8 cellular contexts compared by ENCODE assay signal in the genomic region with DNA sequence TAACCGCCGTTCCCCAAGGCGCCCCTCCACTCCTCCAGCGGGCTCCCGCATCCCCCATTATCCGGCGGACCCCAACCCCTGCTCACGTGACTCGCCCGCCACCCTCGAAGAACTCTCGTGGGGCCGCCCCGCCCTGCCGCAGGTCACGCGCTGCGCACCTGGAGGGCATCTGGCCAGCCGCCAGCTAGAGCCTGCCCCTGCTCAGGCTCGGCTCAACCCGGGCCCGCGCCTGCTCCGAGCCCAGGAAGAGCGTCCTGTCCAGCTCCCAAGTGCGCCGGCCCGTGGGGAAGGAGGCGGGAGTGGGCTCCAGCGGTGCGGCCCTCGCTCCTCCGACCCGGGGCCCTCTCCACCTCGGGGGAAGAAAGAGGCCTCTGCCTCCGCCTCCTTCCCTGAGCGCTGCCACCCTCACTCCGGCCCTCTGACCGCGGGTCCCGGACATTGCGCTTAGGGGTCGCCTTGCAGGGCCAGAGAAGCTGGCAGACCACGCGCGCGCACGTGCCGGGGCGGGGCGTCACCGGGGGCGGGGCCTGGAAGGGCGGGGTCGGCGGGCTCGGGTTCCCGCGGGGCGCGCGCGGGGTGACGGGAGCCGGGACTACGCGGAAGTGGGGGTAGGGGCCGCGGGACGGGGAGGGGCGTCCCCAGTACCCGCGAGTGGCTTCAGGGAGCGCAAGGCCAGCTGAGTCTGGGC. TPM values are rescaled to one million over a fixed set of nuclear protein-coding genes. Genes with fewer than 3 reads are reported as not detected.
DNase-seq lines count a peak whose midpoint lies in the region; ATAC-seq, FAIRE-seq and TF ChIP-seq lines count a peak whose summit lies in the region.

No MANE protein-coding gene starts in this region.

- H3K36me3 Mint-ChIP-seq in CD14-positive monocyte: no peaks in the 10 kb centered on the region

- no peaks in the 10 kb centered on the region for H3K9me3 Mint-ChIP-seq in CD14-positive monocyte

- no peaks in the 10 kb centered on the region for H4K20me1 ChIP-seq in endothelial cell of umbilical vein (replicated peaks; ENCODE audit: control insufficient read depth, extremely low read depth, insufficient read depth, low read length)

- H3K27me3 Mint-ChIP-seq in CD14-positive monocyte (ENCODE audit: low read depth in 3 of 3): peaks cover 0 to 9% (median 0%) of the 10 kb centered on the region in 3 donors

- DNase-seq in CD14-positive monocyte (ENCODE audit: low spot score) (peak; percentile 86), NOMO-1 treated with DMSO at 0.1 percent for 48 hours (lab: John Stamatoyannopoulos, UW; ENCODE audit: unreplicated experiment) (peak; percentile 71), activated T-cell treated with anti-CD3 and anti-CD28 coated beads for 1 hour (ENCODE audit: low read depth) (peak; percentile 91), endothelial cell of umbilical vein (ENCODE audit: low read depth, low spot score) (peak; percentile 75), mucosa of descending colon (peak; percentile 94 to 97 (median 95))
- peak; percentile 93 to 94 for DNase-seq in stimulated activated CD8-positive, alpha-beta memory T cell treated with anti-CD3 and anti-CD28 coated beads, Interleukin-2, amount 100 ng/mL, for 48 hours (ENCODE audit: low read depth in 2 of 2)

- H3K27ac Mint-ChIP-seq in CD14-positive monocyte: peak overlapping the region; percentile 87 to 97 (median 93)

- peak overlapping the region; percentile 85 to 91 for H3K4me3 Mint-ChIP-seq in CD14-positive monocyte

- TF ChIP-seq POLR2A in endothelial cell of umbilical vein (IDR thresholded peaks at IDR 0.05; ENCODE audit: low read depth, low read length): no peak

- H3K4me1 Mint-ChIP-seq in CD14-positive monocyte: peaks cover 20% of the 10 kb centered on the region

- H3K79me2 ChIP-seq in endothelial cell of umbilical vein (ENCODE audit: control insufficient read depth, insufficient read depth, low read length): no peaks in the 10 kb centered on the region

- BruUV-seq in endothelial cell of umbilical vein (replicated peaks; lab: Mats Ljungman, UMichigan): no TSS peak

- peak overlapping the region; percentile 77 for H3K9ac ChIP-seq in endothelial cell of umbilical vein (replicated peaks; ENCODE audit: extremely low read depth, insufficient read depth, low read length)

- CTCF ChIA-PET in endothelial cell of umbilical vein (lab: Charles Lee): interaction anchor here (0.6 to 2.7 kb wide), 29 partner anchors 8 to 386 kb away, joined by 3 to 16 read pairs (median 5); partner anchors contain the start of genes PIGV and RPS6KA1

- ATAC-seq in GM19395 (IDR thresholded peaks at IDR 0.05; ENCODE audit: unreplicated experiment): peak; percentile 60
- peak; percentile 40 for ATAC-seq in HG03520 (IDR thresholded peaks at IDR 0.05; ENCODE audit: unreplicated experiment)
- peak; percentile 94 for ATAC-seq in mucosa of descending colon

- POLR2A ChIA-PET in endothelial cell of umbilical vein (lab: Charles Lee): interaction anchor here (0.6 kb wide), 1 partner anchor 193 kb away, joined by 4 read pairs; no protein-coding TSS in a partner anchor

- no peaks in the 10 kb centered on the region for H3K27me3 ChIP-seq in endothelial cell of umbilical vein (ENCODE audit: control insufficient read depth in 2 of 2, insufficient read depth in 2 of 2, low read length in 2 of 2)

- H3K27ac ChIP-seq in endothelial cell of umbilical vein (ENCODE audit: insufficient read depth, low read depth, low read length): peak overlapping the region; percentile 40

- H3K9me1 ChIP-seq in endothelial cell of umbilical vein (replicated peaks; ENCODE audit: control insufficient read depth, extremely low read depth, insufficient read depth, low read length): no peaks in the 10 kb centered on the region

- dilution Hi-C loops in endothelial cell of umbilical vein (cut with MboI; ENCODE audit: extremely low pct_ligation_motif_present, low sequenced_read_pairs): no loop called here

- H3K4me3 ChIP-seq in endothelial cell of umbilical vein (replicated peaks in 1 of 3; ENCODE audit: insufficient read depth in 1 of 3, low read depth in 1 of 3, low read length in 3 of 3): peak overlapping the region; percentile 57 to 82 (median 60)
- H3K4me3 ChIP-seq in mucosa of descending colon: peak overlapping the region; percentile 56

- intact Hi-C loops in CD14-positive monocyte (cut with micrococcal nuclease): loop anchor here (2.0 to 5.0 kb wide), 3 partner anchors 28 to 288 kb away; partner anchors contain the start of gene HMGN2 (in 1 of the 2)
- intact Hi-C loops in endothelial cell of umbilical vein (cut with micrococcal nuclease): loop anchor here (2.0 kb wide), 3 partner anchors 28 to 288 kb away; partner anchors contain the start of gene HMGN2
- intact Hi-C loops in mucosa of descending colon (cut with DNase I, micrococcal nuclease): no loop called here

- peak; percentile 78 for FAIRE-seq in endothelial cell of umbilical vein (lab: Jason Lieb, UNC)

- H3K4me2 ChIP-seq in endothelial cell of umbilical vein (ENCODE audit: insufficient read depth, low read length): peak overlapping the region; percentile 82

- peaks cover 12% of the 10 kb centered on the region for H3K4me1 ChIP-seq in endothelial cell of umbilical vein (ENCODE audit: control insufficient read depth, extremely low read depth, insufficient read depth, low read length)
- peaks cover 12% of the 10 kb centered on the region for H3K4me1 ChIP-seq in mucosa of descending colon (ENCODE audit: low read depth)

- peak; percentile 63 for TF ChIP-seq CTCF in CD14-positive monocyte (IDR thresholded peaks at IDR 0.05)
- TF ChIP-seq CTCF in endothelial cell of umbilical vein (IDR thresholded peaks at IDR 0.05; ENCODE audit: extremely low read depth in 1 of 2, insufficient read depth in 1 of 2, low read depth in 1 of 2, low read length in 2 of 2): no peak
- TF ChIP-seq CTCF in mucosa of descending colon (IDR thresholded peaks at IDR 0.05): no peak

- H2AFZ ChIP-seq in endothelial cell of umbilical vein (ENCODE audit: low read depth, low read length): peak overlapping the region; percentile 97

- H3K9me3 ChIP-seq in endothelial cell of umbilical vein (replicated peaks; ENCODE audit: control insufficient read depth, insufficient read depth, low read length) (no peaks in the 10 kb centered on the region), mucosa of descending colon (no peaks in the 10 kb centered on the region)

- H3K36me3 ChIP-seq in endothelial cell of umbilical vein (ENCODE audit: control insufficient read depth in 2 of 2, extremely low read depth in 1 of 2, insufficient read depth in 2 of 2, low read length in 2 of 2) (no peaks in the 10 kb centered on the region), mucosa of descending colon (ENCODE audit: low read depth) (no peaks in the 10 kb centered on the region)

TF ChIP-seq in endothelial cell of umbilical vein, 7 proteins besides CTCF, POLR2A, EP300 and RAD21:
- no peak for TF ChIP-seq MYC (IDR thresholded peaks at IDR 0.05; ENCODE audit: low read depth, low read length)
- TF ChIP-seq GATA2 (IDR thresholded peaks at IDR 0.05; ENCODE audit: insufficient read depth, insufficient read length, low read depth, low read length): no peak
- no peak for TF ChIP-seq JUN (IDR thresholded peaks at IDR 0.05; ENCODE audit: borderline replicate concordance, insufficient read depth, insufficient read length, low read depth)
- TF ChIP-seq FOS (IDR thresholded peaks at IDR 0.05; ENCODE audit: borderline replicate concordance, insufficient read depth, low read length): no peak
- peak; percentile 94 for TF ChIP-seq POLR2AphosphoS5 (IDR thresholded peaks at IDR 0.05; ENCODE audit: insufficient read depth, low read depth, low read length)

RNA-seq across cellular contexts. Expression of gene HMGN2, which starts 28.4 kb away (rescaled TPM):
- polyA plus RNA-seq in CD14-positive monocyte (100 to 1,000 TPM; 555 to 575 TPM), endothelial cell of umbilical vein (183 and 240 TPM in 2 replicates)
- total RNA-seq in endothelial cell of umbilical vein (562 and 580 TPM in 2 replicates), mucosa of descending colon (100 to 1,000 TPM; 186 to 463 (median 271) TPM)
- 388 and 410 TPM in 2 replicates for polyA plus RNA-seq in endothelial cell of umbilical vein (2011; cell fraction: cytosol; rRNA removed)
- 330 and 421 TPM in 2 replicates for polyA plus RNA-seq in endothelial cell of umbilical vein (2011; cell fraction: nucleus; rRNA removed)
- polyA plus RNA-seq in endothelial cell of umbilical vein (2012): 258 and 540 TPM in 2 replicates
- polyA minus RNA-seq in endothelial cell of umbilical vein: 87.6 and 88.7 TPM in 2 replicates
- 144 TPM for polyA minus RNA-seq in endothelial cell of umbilical vein (2011; cell fraction: cytosol; rRNA and poly(A)+ RNA removed)
- 95.4 and 119 TPM in 2 replicates for polyA minus RNA-seq in endothelial cell of umbilical vein (2011; cell fraction: nucleus; rRNA and poly(A)+ RNA removed)

RNA-seq across cellular contexts. Expression of gene RPS6KA1, which starts 28.9 kb away (rescaled TPM):
- polyA plus RNA-seq in CD14-positive monocyte (100 to 1,000 TPM; 188 to 189 TPM), endothelial cell of umbilical vein (6.7 and 7.2 TPM in 2 replicates)
- total RNA-seq in endothelial cell of umbilical vein (13.3 and 15.5 TPM in 2 replicates), mucosa of descending colon (100 to 1,000 TPM in 2 of 3 donors, 10 to 100 TPM in 1; 81.4 to 183 (median 146) TPM)
- 8.1 and 9.0 TPM in 2 replicates for polyA plus RNA-seq in endothelial cell of umbilical vein (2011; cell fraction: cytosol; rRNA removed)
- 8.5 and 9.3 TPM in 2 replicates for polyA plus RNA-seq in endothelial cell of umbilical vein (2011; cell fraction: nucleus; rRNA removed)
- 11.7 and 11.9 TPM in 2 replicates for polyA plus RNA-seq in endothelial cell of umbilical vein (2012)
- polyA minus RNA-seq in endothelial cell of umbilical vein: 10.0 and 13.6 TPM in 2 replicates
- 58.2 TPM for polyA minus RNA-seq in endothelial cell of umbilical vein (2011; cell fraction: cytosol; rRNA and poly(A)+ RNA removed)
- polyA minus RNA-seq in endothelial cell of umbilical vein (2011; cell fraction: nucleus; rRNA and poly(A)+ RNA removed): 5.5 and 6.9 TPM in 2 replicates

Comparison
In these comparisons a context has a peak if more than half of its experiments do, and no peak if none do; other contexts are left out.
1. Peak in every context shown above with its lines: DNase-seq, ATAC-seq, H3K4me3 ChIP-seq and H3K27ac ChIP-seq.
2. ATAC-seq: peak in every context shown above with its lines; median percentile 94 in mucosa of descending colon; 60 in GM19395; 40 in HG03520.
3. intact Hi-C loops: an anchor here in CD14-positive monocyte (2.0 to 5.0 kb wide) and endothelial cell of umbilical vein (2.0 kb wide); none called in mucosa of descending colon.